Comparison of ENCODE assay signal across 21 cellular contexts in the genomic region with DNA sequence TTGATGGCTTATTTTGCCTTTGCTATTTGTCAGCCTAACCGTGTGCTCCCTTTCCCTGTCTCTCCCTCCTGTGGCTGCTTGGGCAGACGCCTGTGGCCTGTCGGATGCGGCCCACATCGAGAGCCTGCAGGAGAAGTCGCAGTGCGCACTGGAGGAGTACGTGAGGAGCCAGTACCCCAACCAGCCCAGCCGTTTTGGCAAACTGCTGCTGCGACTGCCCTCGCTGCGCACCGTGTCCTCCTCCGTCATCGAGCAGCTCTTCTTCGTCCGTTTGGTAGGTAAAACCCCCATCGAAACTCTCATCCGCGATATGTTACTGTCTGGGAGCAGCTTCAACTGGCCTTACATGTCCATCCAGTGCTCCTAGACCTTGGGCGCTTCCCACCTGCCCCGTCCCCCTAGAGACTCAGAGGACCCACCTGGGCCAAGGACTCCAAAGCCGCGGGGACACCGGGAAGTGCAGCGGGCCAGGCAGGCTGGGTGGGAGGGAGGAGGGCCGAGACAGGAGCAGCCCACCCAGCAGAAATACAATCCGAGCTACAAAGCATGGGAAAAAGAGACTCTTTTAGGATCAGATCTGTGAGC. TPM values are rescaled to one million over a fixed set of nuclear protein-coding genes. Genes with fewer than 3 reads are reported as not detected.
DNase-seq lines count a peak whose midpoint lies in the region; TF ChIP-seq lines count a peak whose summit lies in the region.
"Had no signal": no experiment of that assay in that cellular context is flagged by ENCODE, and none has a peak within 500 bp of the region (broad histone marks: within the 10 kb centered on the region; RNA-seq: fewer than 3 reads in every experiment).

No MANE protein-coding gene starts in this region.

- H3K27ac ChIP-seq in adrenal gland, result peak overlapping the region in 3 of 5 donors; percentile 19 to 54 (median 53)
- no peak overlapping the region for H3K27ac ChIP-seq in uterus

- H3K36me3 Mint-ChIP-seq in glutamatergic neuron (ENCODE audit: unreplicated experiment), result no peaks in the 10 kb centered on the region
- peaks cover 46% of the 10 kb centered on the region for H3K36me3 Mint-ChIP-seq in osteocyte (ENCODE audit: unreplicated experiment)
- H3K36me3 Mint-ChIP-seq: CD8-positive, alpha-beta T cell had no signal

- H3K36me3 ChIP-seq in adrenal gland (replicated peaks in 1 of 2) (peaks cover 0 to 9% of the 10 kb centered on the region in 2 donors), uterus (no peaks in the 10 kb centered on the region)

- intact Hi-C loops in adrenal gland (cut with DNase I), result loop anchor here (10.0 kb wide), 2 partner anchors 201 to 321 kb away; no protein-coding TSS in a partner anchor
- intact Hi-C loops in uterus (cut with DNase I; ENCODE audit: low total_unique reads), result no loop called here

- H3K9me3 Mint-ChIP-seq in glutamatergic neuron (ENCODE audit: unreplicated experiment) (peaks cover 9% of the 10 kb centered on the region), osteocyte (ENCODE audit: unreplicated experiment) (no peaks in the 10 kb centered on the region)
- H3K9me3 Mint-ChIP-seq: CD8-positive, alpha-beta T cell; natural killer cell treated with Interleukin-12 subunit alpha and Interleukin-12 subunit beta and Interleukin-15 and Interleukin-18, amount 100 ng/mL, for 72 hours had no signal

- H3K27me3 Mint-ChIP-seq in glutamatergic neuron (ENCODE audit: unreplicated experiment), result peaks cover 42% of the 10 kb centered on the region
- no peaks in the 10 kb centered on the region for H3K27me3 Mint-ChIP-seq in osteocyte (ENCODE audit: unreplicated experiment)

- H3K4me1 Mint-ChIP-seq in glutamatergic neuron (ENCODE audit: low read depth, unreplicated experiment), result peaks cover 6% of the 10 kb centered on the region
- H3K4me1 Mint-ChIP-seq in osteocyte (ENCODE audit: unreplicated experiment), result peaks cover 80% of the 10 kb centered on the region
- H3K4me1 Mint-ChIP-seq: stimulated activated memory B cell treated with anti-CD40 and anti-IgM and Interleukin-4, amounts not matched to agents 10 μg/mL and 1 μg/mL and 100 μg/mL, for 72 hours had no signal

- DNase-seq in ELF-1 (ENCODE audit: low read depth, low spot score) (peak; percentile 54), adrenal gland (peak in 1 of 7 donors; percentile 44), glutamatergic neuron (peak; percentile 28), osteocyte (ENCODE audit: extremely low spot score, unreplicated experiment) (no peak), uterus (no peak), activated T-cell treated with anti-CD3 and anti-CD28 coated beads for 4 hours (no peak), NCI-H1930 (lab: John Stamatoyannopoulos, UW) (no peak), OCI-M2 (lab: John Stamatoyannopoulos, UW; ENCODE audit: unreplicated experiment) (no peak)
- DNase-seq: activated CD4-positive, alpha-beta T cell treated with anti-CD3 and anti-CD28 coated beads, Interleukin-2, amount 50 U/mL, for 48 hours; activated T-cell treated with anti-CD3 and anti-CD28 coated beads, Interleukin-2, amount 50 U/mL, for 24 hours; DND-41; KBM-7; NCI-H2029; NCI-H446; NK-92 treated with Interleukin-12 subunit alpha and Interleukin-12 subunit beta, amount 100 ng/mL, for 24 hours; trophoblast cell had no signal

- H3K4me3 Mint-ChIP-seq in glutamatergic neuron (ENCODE audit: unreplicated experiment) (no peak overlapping the region), osteocyte (ENCODE audit: unreplicated experiment) (peak overlapping the region; percentile 67)
- H3K4me3 Mint-ChIP-seq: activated T-cell treated with anti-CD3 and anti-CD28 coated beads, Interleukin-2, amount 50 U/mL, for 24 hours; CD8-positive, alpha-beta T cell; natural killer cell treated with Interleukin-12 subunit alpha and Interleukin-12 subunit beta and Interleukin-15 and Interleukin-18, amount 100 ng/mL, for 72 hours; stimulated activated memory B cell treated with anti-CD40 and anti-IgM and Interleukin-4, amounts not matched to agents 10 μg/mL and 1 μg/mL and 100 μg/mL, for 72 hours had no signal

- no peak for TF ChIP-seq POLR2A in adrenal gland (IDR thresholded peaks at IDR 0.05)
- no peak for TF ChIP-seq POLR2A in uterus (IDR thresholded peaks at IDR 0.05)

- no peaks in the 10 kb centered on the region for H3K9me3 ChIP-seq in adrenal gland (replicated peaks in 1 of 3)
- H3K9me3 ChIP-seq in uterus, result no peaks in the 10 kb centered on the region

- 44 to 83% (median 60%) methylated on average over 28 of the region's 28 CpGs for WGBS in adrenal gland, 4 donors

- H3K27me3 ChIP-seq in adrenal gland, result no peaks in the 10 kb centered on the region
- no peaks in the 10 kb centered on the region for H3K27me3 ChIP-seq in uterus

- H3K4me3 ChIP-seq in adrenal gland (peak overlapping the region in 1 of 4 donors; percentile 36), uterus (no peak overlapping the region)

- H3K27ac Mint-ChIP-seq in glutamatergic neuron (ENCODE audit: unreplicated experiment), result no peak overlapping the region
- no peak overlapping the region for H3K27ac Mint-ChIP-seq in osteocyte (ENCODE audit: unreplicated experiment)
- H3K27ac Mint-ChIP-seq: activated naive CD4-positive, alpha-beta T cell treated with anti-CD3 and anti-CD28 coated beads, Interleukin-2, amount 50 U/mL, for 72 hours; activated T-cell treated with anti-CD3 and anti-CD28 coated beads, Interleukin-2, amount 50 U/mL, for 24 hours; CD8-positive, alpha-beta T cell; natural killer cell treated with Interleukin-12 subunit alpha and Interleukin-12 subunit beta and Interleukin-15 and Interleukin-18, amount 100 ng/mL, for 72 hours; stimulated activated memory B cell treated with anti-CD40 and anti-IgM and Interleukin-4, amounts not matched to agents 10 μg/mL and 1 μg/mL and 100 μg/mL, for 72 hours had no signal

- H3K4me1 ChIP-seq in adrenal gland (replicated peaks in 1 of 2) (no peaks in the 10 kb centered on the region), uterus (peaks cover 0 to 4% of the 10 kb centered on the region in 2 donors)

- TF ChIP-seq CTCF in adrenal gland (IDR thresholded peaks at IDR 0.05) (no peak), glutamatergic neuron (IDR thresholded peaks at IDR 0.05; ENCODE audit: partially characterized antibody, unreplicated experiment) (no peak), osteocyte (IDR thresholded peaks at IDR 0.05) (no peak), uterus (IDR thresholded peaks at IDR 0.05) (no peak)

RNA-seq across cellular contexts. Expression of gene NR2F1, which starts 10.5 kb away (rescaled TPM):
- total RNA-seq in adrenal gland, result 100 to 1,000 TPM in 3 of 8 donors, 10 to 100 TPM in 5; 50.1 to 195 (median 89.3) TPM
- polyA plus RNA-seq in adrenal gland, result 10 to 100 TPM; 22.4 to 64.4 (median 42.2) TPM
- total RNA-seq in glutamatergic neuron (ENCODE audit: unreplicated experiment), result 0.37 TPM
- 189 and 197 TPM in 2 replicates for total RNA-seq in osteocyte
- total RNA-seq in uterus, result 10 to 100 TPM; 26.8 to 55.0 (median 40.6) TPM
- total RNA-seq: activated naive CD4-positive, alpha-beta T cell treated with anti-CD3 and anti-CD28 coated beads, Interleukin-2, amount 50 U/mL, for 72 hours; CD8-positive, alpha-beta T cell; natural killer cell treated with Interleukin-12 subunit alpha and Interleukin-12 subunit beta and Interleukin-15 and Interleukin-18, amount 100 ng/mL, for 72 hours had no signal
- polyA plus RNA-seq: keratinocyte had no signal

RNA-seq across cellular contexts. Expression of gene NR2F1-AS1, which starts 12.5 kb away (rescaled TPM):
- total RNA-seq in adrenal gland (10 to 100 TPM; 13.2 to 42.0 (median 25.7) TPM), glutamatergic neuron (ENCODE audit: unreplicated experiment) (0.39 TPM), osteocyte (40.9 and 42.8 TPM in 2 replicates), uterus (10 to 100 TPM in 3 of 4 donors, 1 to 10 TPM in 1; 4.4 to 46.1 (median 19.9) TPM)
- polyA plus RNA-seq in adrenal gland, result 100 to 1,000 TPM in 1 of 3 donors, 10 to 100 TPM in 2; 20.8 to 107 (median 62.1) TPM
- total RNA-seq: activated naive CD4-positive, alpha-beta T cell treated with anti-CD3 and anti-CD28 coated beads, Interleukin-2, amount 50 U/mL, for 72 hours; CD8-positive, alpha-beta T cell; natural killer cell treated with Interleukin-12 subunit alpha and Interleukin-12 subunit beta and Interleukin-15 and Interleukin-18, amount 100 ng/mL, for 72 hours had no signal

Comparison
In these comparisons a context has a peak if more than half of its experiments do, and no peak if none do; other contexts are left out.
1. DNase-seq: peak in ELF-1 (single experiment) and glutamatergic neuron (single experiment); none in osteocyte (single experiment), uterus (0 of 2), activated T-cell treated with anti-CD3 and anti-CD28 coated beads for 4 hours (single experiment), NCI-H1930 (0 of 2) and OCI-M2 (single experiment).
2. H3K27ac ChIP-seq: peak in adrenal gland (3 of 5); none in uterus (0 of 2).
3. RNA of gene NR2F1, which starts 10.5 kb away (total RNA-seq): 189 to 197 TPM in osteocyte, 50.1 to 195 TPM in adrenal gland and 26.8 to 55.0 TPM in uterus; 0.37 TPM in glutamatergic neuron (single experiment); every median in the first group is over 10 times any median in the second.